Comparison of ENCODE assay signal across 13 cellular contexts in genomic region chr1:6724517-6725141, GRCh38. TPM values are rescaled to one million over a fixed set of nuclear protein-coding genes. Genes with fewer than 3 reads are reported as not detected.
DNase-seq lines count a peak whose midpoint lies in the region; ATAC-seq and TF ChIP-seq lines count a peak whose summit lies in the region.
"Had no signal": no experiment of that assay in that cellular context is flagged by ENCODE, and none has a peak within 500 bp of the region (broad histone marks: within the 10 kb centered on the region; RNA-seq: fewer than 3 reads in every experiment).

No MANE protein-coding gene starts in this region.

- H3K36me3 Mint-ChIP-seq in stimulated activated memory B cell treated with anti-CD40 and anti-IgM and Interleukin-4, amounts not matched to agents 10 μg/mL and 1 μg/mL and 100 μg/mL, for 72 hours, result no peaks in the 10 kb centered on the region
- H3K36me3 Mint-ChIP-seq: naive B cell had no signal

- H3K4me1 Mint-ChIP-seq in stimulated activated memory B cell treated with anti-CD40 and anti-IgM and Interleukin-4, amounts not matched to agents 10 μg/mL and 1 μg/mL and 100 μg/mL, for 72 hours, result peaks cover 6% of the 10 kb centered on the region

- whole genome bisulfite sequencing in smooth muscle cell (ENCODE audit: low lambda C conversion rate), result 28% methylated on average over 9 of the region's 9 CpGs
- WGBS in transverse colon (ENCODE audit: low coverage in 1 of 2), 2 donors, result 67 to 80% methylated on average over 5 to 9 of the region's 9 CpGs

- H3K4me1 ChIP-seq in HEK293 (ENCODE audit: control insufficient read depth, insufficient read depth, low read length) (no peaks in the 10 kb centered on the region), smooth muscle cell (ENCODE audit: low read depth) (no peaks in the 10 kb centered on the region), transverse colon (peaks cover 0 to 4% (median 0%) of the 10 kb centered on the region in 4 donors)
- H3K4me1 ChIP-seq: Peyer's patch had no signal

- TF ChIP-seq POLR2A in transverse colon (IDR thresholded peaks at IDR 0.05), result no peak

- H3K36me3 ChIP-seq in HEK293 (ENCODE audit: control insufficient read depth in 2 of 2, insufficient read depth in 1 of 2, low read length in 2 of 2), result no peaks in the 10 kb centered on the region
- no peaks in the 10 kb centered on the region for H3K36me3 ChIP-seq in smooth muscle cell (ENCODE audit: low read depth)
- H3K36me3 ChIP-seq in transverse colon, result no peaks in the 10 kb centered on the region
- H3K36me3 ChIP-seq: Peyer's patch had no signal

- H3K79me2 ChIP-seq in smooth muscle cell (ENCODE audit: low read depth), result no peaks in the 10 kb centered on the region

- H3K9me3 Mint-ChIP-seq in stimulated activated memory B cell treated with anti-CD40 and anti-IgM and Interleukin-4, amounts not matched to agents 10 μg/mL and 1 μg/mL and 100 μg/mL, for 72 hours, result no peaks in the 10 kb centered on the region
- H3K9me3 Mint-ChIP-seq: activated T-cell treated with anti-CD3 and anti-CD28 coated beads, Interleukin-2, amount 50 U/mL, for 72 hours; naive B cell had no signal

- no peaks in the 10 kb centered on the region for H4K20me1 ChIP-seq in smooth muscle cell (ENCODE audit: low read depth)

- no peak for TF ChIP-seq EP300 in transverse colon (IDR thresholded peaks at IDR 0.05; ENCODE audit: low read depth)

- CTCF ChIA-PET in HEK293 (lab: Yijun Ruan, JAX), result interaction anchor here (0.7 to 1.7 kb wide), 3 partner anchors 8 to 13 kb away, joined by 3 to 5 read pairs (median 4); no protein-coding TSS in a partner anchor

- DNase-seq in T1000 (lab: John Stamatoyannopoulos, UW) (peak; percentile 74), fibroblast of the aortic adventitia (ENCODE audit: low read depth) (peak; percentile 77), smooth muscle cell (lab: John Stamatoyannopoulos, UW; ENCODE audit: unreplicated experiment) (no peak), T-helper 9 cell (no peak), mesenteric fat pad (ENCODE audit: low spot score) (no peak), transverse colon (no peak)
- DNase-seq: activated T-cell treated with anti-CD3 and anti-CD28 coated beads, Interleukin-2, amount 50 U/mL, for 72 hours; KBM-7; naive B cell; Peyer's patch; stimulated activated CD4-positive, alpha-beta T cell treated with anti-CD3 and anti-CD28 coated beads, Interleukin-12 subunit alpha, Interleukin-12 subunit beta, amount 100 ng/mL, for 4 hours had no signal

- no peak for ATAC-seq in stimulated activated memory B cell treated with anti-CD40 and anti-IgM and Interleukin-4, amounts not matched to agents 10 μg/mL and 1 μg/mL and 100 μg/mL, for 72 hours
- ATAC-seq: activated T-cell treated with anti-CD3 and anti-CD28 coated beads, Interleukin-2, amount 50 U/mL, for 72 hours had no signal

- no peak overlapping the region for H3K27ac ChIP-seq in HEK293 (ENCODE audit: extremely low read depth, low read depth, low read length)
- peak overlapping the region; percentile 10 for H3K27ac ChIP-seq in smooth muscle cell (ENCODE audit: low read depth)
- H3K27ac ChIP-seq in transverse colon, result no peak overlapping the region
- H3K27ac ChIP-seq: Peyer's patch had no signal

- POLR2A ChIA-PET in HEK293 (lab: Yijun Ruan, JAX), result interaction anchor here (0.5 kb wide), 1 partner anchor 120 kb away, joined by 4 read pairs; no protein-coding TSS in a partner anchor

- intact Hi-C loops in transverse colon (cut with DNase I; ENCODE audit: low total_unique reads), result loop anchor here (10.0 kb wide), 2 partner anchors 170 to 350 kb away; no protein-coding TSS in a partner anchor

- H3K4me3 Mint-ChIP-seq in stimulated activated memory B cell treated with anti-CD40 and anti-IgM and Interleukin-4, amounts not matched to agents 10 μg/mL and 1 μg/mL and 100 μg/mL, for 72 hours, result no peak overlapping the region
- H3K4me3 Mint-ChIP-seq: activated T-cell treated with anti-CD3 and anti-CD28 coated beads, Interleukin-2, amount 50 U/mL, for 72 hours; naive B cell had no signal

- no peaks in the 10 kb centered on the region for H3K27me3 ChIP-seq in smooth muscle cell (ENCODE audit: low read depth)
- no peaks in the 10 kb centered on the region for H3K27me3 ChIP-seq in transverse colon
- H3K27me3 ChIP-seq: Peyer's patch had no signal

- H3K4me2 ChIP-seq in smooth muscle cell, result peak overlapping the region; percentile 2

- H2AFZ ChIP-seq in smooth muscle cell (ENCODE audit: low read depth), result no peak overlapping the region

- TF ChIP-seq CTCF in HEK293 (tag by site-specific recombination; IDR thresholded peaks at IDR 0.05) (no peak), fibroblast of the aortic adventitia (IDR thresholded peaks at IDR 0.05; ENCODE audit: insufficient read depth, low read length) (no peak), smooth muscle cell (IDR thresholded peaks at IDR 0.05; ENCODE audit: borderline replicate concordance, insufficient read depth, poor library complexity, severe bottlenecking) (no peak), transverse colon (IDR thresholded peaks at IDR 0.05) (no peak)

- no peaks in the 10 kb centered on the region for H3F3A ChIP-seq in smooth muscle cell (ENCODE audit: low read depth)

- no peak overlapping the region for H3K9ac ChIP-seq in smooth muscle cell (ENCODE audit: low read depth)

- in situ Hi-C loops in transverse colon (cut with MboI; ENCODE audit: low pct_ligation_motif_present in 1 of 4, low pct_unique_long_range_greater_than_20kb in 1 of 4, low sequenced_read_pairs in 3 of 4), result loop anchor here (10.0 to 25.0 kb wide), 7 partner anchors 163 to 913 kb away; no protein-coding TSS in a partner anchor

- no peaks in the 10 kb centered on the region for H3K9me3 ChIP-seq in HEK293 (ENCODE audit: control insufficient read depth, insufficient read depth, low read depth, low read length)
- no peaks in the 10 kb centered on the region for H3K9me3 ChIP-seq in smooth muscle cell (replicated peaks; ENCODE audit: low read depth)
- H3K9me3 ChIP-seq in transverse colon, result no peaks in the 10 kb centered on the region
- H3K9me3 ChIP-seq: Peyer's patch had no signal

- no peak overlapping the region for H3K4me3 ChIP-seq in HEK293 (ENCODE audit: low read depth, low read length)
- H3K4me3 ChIP-seq in fibroblast of the aortic adventitia (ENCODE audit: low read depth, low read length), result no peak overlapping the region
- H3K4me3 ChIP-seq in smooth muscle cell, result no peak overlapping the region
- no peak overlapping the region for H3K4me3 ChIP-seq in transverse colon
- H3K4me3 ChIP-seq: Peyer's patch had no signal

- H3K27me3 Mint-ChIP-seq in stimulated activated memory B cell treated with anti-CD40 and anti-IgM and Interleukin-4, amounts not matched to agents 10 μg/mL and 1 μg/mL and 100 μg/mL, for 72 hours, result peaks cover 6% of the 10 kb centered on the region

- H3K27ac Mint-ChIP-seq in stimulated activated memory B cell treated with anti-CD40 and anti-IgM and Interleukin-4, amounts not matched to agents 10 μg/mL and 1 μg/mL and 100 μg/mL, for 72 hours, result no peak overlapping the region
- H3K27ac Mint-ChIP-seq: activated T-cell treated with anti-CD3 and anti-CD28 coated beads, Interleukin-2, amount 50 U/mL, for 72 hours; naive B cell had no signal

TF ChIP-seq in HEK293, 187 proteins besides CTCF, POLR2A, EP300 and RAD21:
- TF ChIP-seq SCRT2 (tag by site-specific recombination; IDR thresholded peaks at IDR 0.05) (peak; percentile 62), KLF1 (tag by site-specific recombination; IDR thresholded peaks at IDR 0.05) (no peak)

RNA-seq across cellular contexts. Expression of gene DNAJC11, which starts 23.0 kb away (rescaled TPM):
- total RNA-seq in fibroblast of the aortic adventitia (ENCODE audit: low replicate concordance) (29.5 and 106 TPM in 2 replicates), smooth muscle cell (25.5 and 34.2 TPM in 2 replicates), mesenteric fat pad (42.4 TPM), transverse colon (10 to 100 TPM; 62.1 to 80.0 (median 70.9) TPM)
- 35.7 and 41.8 TPM in 2 replicates for polyA plus RNA-seq in smooth muscle cell

Comparison
In these comparisons a context has a peak if more than half of its experiments do, and no peak if none do; other contexts are left out.
1. DNase-seq: peak in T1000 (single experiment) and fibroblast of the aortic adventitia (single experiment); none in smooth muscle cell (single experiment), T-helper 9 cell (single experiment), mesenteric fat pad (single experiment) and transverse colon (single experiment).